Comparison of ENCODE assay signal across 8 cellular contexts in genomic region chr1:27724961-27725373, GRCh38. TPM values are rescaled to one million over a fixed set of nuclear protein-coding genes. Genes with fewer than 3 reads are reported as not detected.
A peak's percentile ranks its signal among the peaks of the same experiment; 100 is the strongest.
DNase-seq lines count a peak whose midpoint lies in the region; ATAC-seq and TF ChIP-seq lines count a peak whose summit lies in the region.

No MANE protein-coding gene starts in this region.

- no peaks in the 10 kb centered on the region for H3K4me1 ChIP-seq in ES-I3 (ENCODE audit: insufficient read depth, low read length)
- H3K4me1 ChIP-seq in smooth muscle cell (ENCODE audit: low read depth), result peaks cover 17% of the 10 kb centered on the region

- no peaks in the 10 kb centered on the region for H3K27me3 Mint-ChIP-seq in activated naive CD8-positive, alpha-beta T cell treated with anti-CD3 and anti-CD28 coated beads, Interleukin-2, amount 50 U/mL, for 24 hours

- 94% methylated on average over 9 of the region's 9 CpGs for WGBS in smooth muscle cell (ENCODE audit: low lambda C conversion rate)

- H3K4me3 ChIP-seq in smooth muscle cell, result peak overlapping the region; percentile 43

- H3K4me3 Mint-ChIP-seq in activated naive CD8-positive, alpha-beta T cell treated with anti-CD3 and anti-CD28 coated beads, Interleukin-2, amount 50 U/mL, for 24 hours, result peak overlapping the region; percentile 73

- TF ChIP-seq CTCF in smooth muscle cell (IDR thresholded peaks at IDR 0.05; ENCODE audit: borderline replicate concordance, insufficient read depth, poor library complexity, severe bottlenecking), result no peak

- H3K9ac ChIP-seq in ES-I3 (ENCODE audit: low read depth, low read length) (peak overlapping the region; percentile 36; the same call in 1 of the 2 replicates), smooth muscle cell (ENCODE audit: low read depth) (peak overlapping the region; percentile 82)

- ATAC-seq in activated naive CD8-positive, alpha-beta T cell treated with anti-CD3 and anti-CD28 coated beads, Interleukin-2, amount 50 U/mL, for 24 hours, result no peak
- ATAC-seq in HG02642 (IDR thresholded peaks at IDR 0.05; ENCODE audit: poor library complexity, unreplicated experiment) (no peak), GM21381 (IDR thresholded peaks at IDR 0.05; ENCODE audit: unreplicated experiment) (no peak)

- H3K36me3 ChIP-seq in ES-I3 (ENCODE audit: insufficient read depth, low read length) (no peaks in the 10 kb centered on the region), smooth muscle cell (ENCODE audit: low read depth) (no peaks in the 10 kb centered on the region)

- no peaks in the 10 kb centered on the region for H3K9me3 Mint-ChIP-seq in activated naive CD8-positive, alpha-beta T cell treated with anti-CD3 and anti-CD28 coated beads, Interleukin-2, amount 50 U/mL, for 24 hours

- H3F3A ChIP-seq in smooth muscle cell (ENCODE audit: low read depth), result peaks cover 3% of the 10 kb centered on the region

- H4K20me1 ChIP-seq in smooth muscle cell (ENCODE audit: low read depth), result no peaks in the 10 kb centered on the region

- H3K4me2 ChIP-seq in smooth muscle cell, result peak overlapping the region; percentile 75

- peak overlapping the region; percentile 86 for H3K27ac Mint-ChIP-seq in activated naive CD8-positive, alpha-beta T cell treated with anti-CD3 and anti-CD28 coated beads, Interleukin-2, amount 50 U/mL, for 24 hours

- DNase-seq in NCI-H146 treated with DMSO at 0.1 percent for 48 hours (lab: John Stamatoyannopoulos, UW; ENCODE audit: unreplicated experiment), result peak; percentile 70
- DNase-seq in activated naive CD8-positive, alpha-beta T cell treated with anti-CD3 and anti-CD28 coated beads, Interleukin-2, amount 50 U/mL, for 24 hours, result no peak
- DNase-seq in iPS DF 19.7 (ENCODE audit: low read depth, low spot score), result peak; percentile 25
- no peak for DNase-seq in smooth muscle cell (lab: John Stamatoyannopoulos, UW; ENCODE audit: unreplicated experiment)
- DNase-seq in LoVo (ENCODE audit: low spot score), result no peak

- peaks cover 5% of the 10 kb centered on the region for H3K36me3 Mint-ChIP-seq in activated naive CD8-positive, alpha-beta T cell treated with anti-CD3 and anti-CD28 coated beads, Interleukin-2, amount 50 U/mL, for 24 hours (ENCODE audit: low read depth)

- H3K4me1 Mint-ChIP-seq in activated naive CD8-positive, alpha-beta T cell treated with anti-CD3 and anti-CD28 coated beads, Interleukin-2, amount 50 U/mL, for 24 hours, result peaks cover 17% of the 10 kb centered on the region

- H3K27me3 ChIP-seq in smooth muscle cell (ENCODE audit: low read depth), result no peaks in the 10 kb centered on the region

- H3K79me2 ChIP-seq in smooth muscle cell (ENCODE audit: low read depth), result peaks cover 3% of the 10 kb centered on the region

- peak overlapping the region; percentile 82 for H2AFZ ChIP-seq in smooth muscle cell (ENCODE audit: low read depth)

- H3K27ac ChIP-seq in smooth muscle cell (ENCODE audit: low read depth), result peak overlapping the region; percentile 78

- H3K9me3 ChIP-seq in ES-I3 (ENCODE audit: control insufficient read depth, insufficient read depth, low read length) (no peaks in the 10 kb centered on the region), smooth muscle cell (replicated peaks; ENCODE audit: low read depth) (no peaks in the 10 kb centered on the region)

RNA-seq across cellular contexts. Expression of gene FAM76A, which starts 0.8 kb away (rescaled TPM):
- 9.0 and 16.0 TPM in 2 replicates for total RNA-seq in smooth muscle cell
- polyA plus RNA-seq in smooth muscle cell, result 2.3 and 3.1 TPM in 2 replicates

RNA-seq across cellular contexts. Expression of gene STX12, which starts 48.1 kb away (rescaled TPM):
- total RNA-seq in smooth muscle cell, result 49.6 and 50.7 TPM in 2 replicates
- 20.6 and 22.0 TPM in 2 replicates for polyA plus RNA-seq in smooth muscle cell

RNA-seq across cellular contexts. Expression of gene IFI6, which starts 53.0 kb away (rescaled TPM):
- 16.3 and 26.7 TPM in 2 replicates for total RNA-seq in smooth muscle cell
- 43.7 and 51.5 TPM in 2 replicates for polyA plus RNA-seq in smooth muscle cell

Comparison
In these comparisons a context has a peak if more than half of its experiments do, and no peak if none do; other contexts are left out.
1. DNase-seq: peak in NCI-H146 treated with DMSO at 0.1 percent for 48 hours (single experiment) and iPS DF 19.7 (single experiment); none in activated naive CD8-positive, alpha-beta T cell treated with anti-CD3 and anti-CD28 coated beads, Interleukin-2, amount 50 U/mL, for 24 hours (single experiment), smooth muscle cell (single experiment) and LoVo (single experiment).